11 cellular contexts compared by ENCODE assay signal in genomic region chr12:50933459-50934124, GRCh38. TPM values are rescaled to one million over a fixed set of nuclear protein-coding genes. Genes with fewer than 3 reads are reported as not detected.
A peak's percentile ranks its signal among the peaks of the same experiment; 100 is the strongest.
DNase-seq lines count a peak whose midpoint lies in the region; ATAC-seq and TF ChIP-seq lines count a peak whose summit lies in the region.
"Had no signal": no experiment of that assay in that cellular context is flagged by ENCODE, and none has a peak within 500 bp of the region (broad histone marks: within the 10 kb centered on the region; RNA-seq: fewer than 3 reads in every experiment).

No MANE protein-coding gene starts in this region.

- H2AK5ac ChIP-seq in neuronal stem cell (ENCODE audit: low read depth, low read length) = no peak overlapping the region

- no peak overlapping the region for H2BK12ac ChIP-seq in neuronal stem cell (ENCODE audit: low read length)

- no peak overlapping the region for H3K4me3 ChIP-seq in BE2C (ENCODE audit: low read depth, low read length)
- H3K4me3 ChIP-seq in neuronal stem cell (ENCODE audit: low read length in 2 of 2) = no peak overlapping the region
- H3K4me3 ChIP-seq: BLaER1 had no signal

- H3K9ac ChIP-seq in neuronal stem cell (ENCODE audit: low read depth, low read length, poor library complexity) = no peak overlapping the region
- H3K9ac ChIP-seq: BLaER1 had no signal

- no peak overlapping the region for H4K8ac ChIP-seq in neuronal stem cell (ENCODE audit: low read depth, low read length)

- H3K4ac ChIP-seq in neuronal stem cell (ENCODE audit: low read length) = no peak overlapping the region

- H3K18ac ChIP-seq in neuronal stem cell (ENCODE audit: low read length) = no peak overlapping the region

- H3K23ac ChIP-seq in neuronal stem cell (ENCODE audit: low read depth, low read length, poor library complexity) = no peak overlapping the region

- H2AFZ ChIP-seq in neuronal stem cell (ENCODE audit: low read length) = no peak overlapping the region

- WGBS in neuronal stem cell (ENCODE audit: extremely low coverage in 2 of 2, insufficient read length in 2 of 2, insufficient replicate concordance in 1 of 2), 2 donors = no CpG with 5 or more reads among the region's 2 CpGs

- no peak overlapping the region for H2BK15ac ChIP-seq in neuronal stem cell (ENCODE audit: low read length)

- H3K4me1 ChIP-seq in BE2C (peaks cover 24% of the 10 kb centered on the region), neuronal stem cell (ENCODE audit: control insufficient read depth in 2 of 2, insufficient read depth in 1 of 2, low read depth in 1 of 2, low read length in 2 of 2) (peaks cover 4 to 5% of the 10 kb centered on the region in 2 donors)

- H3K4me3 Mint-ChIP-seq in nephron progenitor cell = no peak overlapping the region
- H3K4me3 Mint-ChIP-seq: stimulated activated naive CD8-positive, alpha-beta T cell treated with anti-CD3 and anti-CD28 coated beads, Interleukin-15, Interleukin-2, amounts not matched to agents 100 ng/mL and 50 ng/mL, for 24 hours had no signal

- H3K27me3 ChIP-seq in BE2C (no peaks in the 10 kb centered on the region), neuronal stem cell (ENCODE audit: control insufficient read depth in 3 of 3, insufficient read depth in 3 of 3, low read depth in 1 of 3, low read length in 3 of 3) (no peaks in the 10 kb centered on the region)
- H3K27me3 ChIP-seq: BLaER1 had no signal

- H3K9me3 Mint-ChIP-seq in nephron progenitor cell = no peaks in the 10 kb centered on the region
- H3K9me3 Mint-ChIP-seq: stimulated activated naive CD8-positive, alpha-beta T cell treated with anti-CD3 and anti-CD28 coated beads, Interleukin-15, Interleukin-2, amounts not matched to agents 100 ng/mL and 50 ng/mL, for 24 hours had no signal

- no peaks in the 10 kb centered on the region for H3K27me3 Mint-ChIP-seq in nephron progenitor cell (ENCODE audit: low read depth, poor library complexity)
- H3K27me3 Mint-ChIP-seq: stimulated activated naive CD8-positive, alpha-beta T cell treated with anti-CD3 and anti-CD28 coated beads, Interleukin-15, Interleukin-2, amounts not matched to agents 100 ng/mL and 50 ng/mL, for 24 hours had no signal

- H3K79me1 ChIP-seq in neuronal stem cell (ENCODE audit: low read depth, low read length) = no peaks in the 10 kb centered on the region

- no peak overlapping the region for H4K91ac ChIP-seq in neuronal stem cell (ENCODE audit: low read depth, low read length, poor library complexity)

- no peak for ATAC-seq in GM18511 (IDR thresholded peaks at IDR 0.05; ENCODE audit: unreplicated experiment)

- H3K14ac ChIP-seq in neuronal stem cell (ENCODE audit: low read length) = no peak overlapping the region

- in situ Hi-C loops in GM13977 (cut with MboI; ENCODE audit: low pct_unique_long_range_greater_than_20kb, low sequenced_read_pairs, unreplicated experiment) = no loop called here

- H3K36me3 ChIP-seq in BE2C = peaks cover 52% of the 10 kb centered on the region
- no peaks in the 10 kb centered on the region for H3K36me3 ChIP-seq in neuronal stem cell (replicated peaks in 1 of 2; ENCODE audit: control insufficient read depth in 2 of 2, insufficient read depth in 2 of 2, low read length in 2 of 2)

- H3K4me2 ChIP-seq in neuronal stem cell (ENCODE audit: insufficient read depth, low read length, poor library complexity, severe bottlenecking) = no peak overlapping the region
- H3K4me2 ChIP-seq: BLaER1 had no signal

- peak; percentile 76 for TF ChIP-seq POLR2A in erythroblast (IDR thresholded peaks at IDR 0.05; ENCODE audit: low read length)

- no peak overlapping the region for H3K27ac ChIP-seq in neuronal stem cell (replicated peaks; ENCODE audit: low read length)
- H3K27ac ChIP-seq: BLaER1 had no signal

- DNase-seq in BE2C (peak; percentile 66), NCI-H146 treated with DMSO at 0.1 percent for 48 hours (lab: John Stamatoyannopoulos, UW; ENCODE audit: unreplicated experiment) (peak; percentile 24), erythroblast (lab: John Stamatoyannopoulos, UW) (peak; percentile 33 to 75), nephron progenitor cell (no peak), GM13977 (ENCODE audit: low spot score) (no peak), NCI-H446 treated with DMSO at 0.1 percent for 48 hours (lab: John Stamatoyannopoulos, UW) (no peak), neuronal stem cell (ENCODE audit: low spot score) (no peak)
- DNase-seq: activated T-cell treated with anti-CD3 and anti-CD28 coated beads, Interleukin-2, amount 50 U/mL, for 1 hour had no signal

- H3K27ac Mint-ChIP-seq in nephron progenitor cell = peak overlapping the region; percentile 36
- H3K27ac Mint-ChIP-seq: stimulated activated naive CD8-positive, alpha-beta T cell treated with anti-CD3 and anti-CD28 coated beads, Interleukin-15, Interleukin-2, amounts not matched to agents 100 ng/mL and 50 ng/mL, for 24 hours had no signal

- H2BK5ac ChIP-seq in neuronal stem cell (ENCODE audit: low read length) = no peak overlapping the region

- peaks cover 32% of the 10 kb centered on the region for H3K4me1 Mint-ChIP-seq in nephron progenitor cell

- H3K9me3 ChIP-seq in BE2C (no peaks in the 10 kb centered on the region; the same call in 1 of the 2 replicates), neuronal stem cell (replicated peaks in 1 of 2; ENCODE audit: control insufficient read depth in 2 of 2, insufficient read depth in 1 of 2, low read depth in 1 of 2, low read length in 2 of 2) (no peaks in the 10 kb centered on the region)

- no peak overlapping the region for H2BK120ac ChIP-seq in neuronal stem cell (ENCODE audit: low read depth, low read length)

- peaks cover 12% of the 10 kb centered on the region for H3K36me3 Mint-ChIP-seq in nephron progenitor cell (ENCODE audit: low read depth)

- no peak for TF ChIP-seq CTCF in BE2C (IDR thresholded peaks at IDR 0.05; ENCODE audit: low read depth, low read length)
- no peak for TF ChIP-seq CTCF in nephron progenitor cell (IDR thresholded peaks at IDR 0.05)
- no peak for TF ChIP-seq CTCF in GM13977 (IDR thresholded peaks at IDR 0.05; ENCODE audit: extremely low read depth, insufficient read depth, missing control alignments)

RNA-seq across cellular contexts. Expression of gene HIGD1C, which starts 18.8 kb away (rescaled TPM):
- polyA plus RNA-seq in BE2C (2012; ENCODE audit: insufficient read depth, insufficient read length, low read depth) = not detected
- polyA plus RNA-seq in neuronal stem cell (2013, experiment 1 of 2) = not detected
- polyA plus RNA-seq in neuronal stem cell (2013, experiment 2 of 2) = not detected

Comparison
In these comparisons a context has a peak if more than half of its experiments do, and no peak if none do; other contexts are left out.
1. DNase-seq: peak in BE2C (single experiment), NCI-H146 treated with DMSO at 0.1 percent for 48 hours (single experiment) and erythroblast (2 of 2); none in nephron progenitor cell (single experiment), GM13977 (single experiment), NCI-H446 treated with DMSO at 0.1 percent for 48 hours (single experiment) and neuronal stem cell (single experiment).